2 cellular contexts compared by ENCODE assay signal in the genomic region with DNA sequence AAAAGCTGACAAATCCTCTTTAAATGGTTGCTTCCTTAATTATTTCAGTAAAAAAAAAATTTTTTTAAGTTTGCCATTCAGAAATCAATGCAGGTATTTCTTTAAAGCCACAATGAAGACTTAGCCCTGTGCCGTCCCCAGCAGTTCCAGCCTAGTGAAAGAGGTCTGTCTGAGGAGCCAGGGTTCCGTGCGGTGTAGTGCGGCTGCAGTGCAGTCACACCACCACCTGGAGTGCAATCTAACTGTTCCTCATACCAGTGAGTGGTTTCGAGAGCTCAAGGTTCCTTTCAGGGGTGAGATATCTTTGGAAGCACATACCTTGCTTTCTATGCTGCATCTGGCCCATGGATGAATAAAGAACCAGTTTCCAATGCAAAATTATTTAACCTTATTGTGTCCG.
TF ChIP-seq lines count a peak whose summit lies in the region.

No MANE protein-coding gene starts in this region.

TF ChIP-seq in A549, 52 proteins besides CTCF, POLR2A, EP300 and RAD21:
- TF ChIP-seq, protein P1, sequence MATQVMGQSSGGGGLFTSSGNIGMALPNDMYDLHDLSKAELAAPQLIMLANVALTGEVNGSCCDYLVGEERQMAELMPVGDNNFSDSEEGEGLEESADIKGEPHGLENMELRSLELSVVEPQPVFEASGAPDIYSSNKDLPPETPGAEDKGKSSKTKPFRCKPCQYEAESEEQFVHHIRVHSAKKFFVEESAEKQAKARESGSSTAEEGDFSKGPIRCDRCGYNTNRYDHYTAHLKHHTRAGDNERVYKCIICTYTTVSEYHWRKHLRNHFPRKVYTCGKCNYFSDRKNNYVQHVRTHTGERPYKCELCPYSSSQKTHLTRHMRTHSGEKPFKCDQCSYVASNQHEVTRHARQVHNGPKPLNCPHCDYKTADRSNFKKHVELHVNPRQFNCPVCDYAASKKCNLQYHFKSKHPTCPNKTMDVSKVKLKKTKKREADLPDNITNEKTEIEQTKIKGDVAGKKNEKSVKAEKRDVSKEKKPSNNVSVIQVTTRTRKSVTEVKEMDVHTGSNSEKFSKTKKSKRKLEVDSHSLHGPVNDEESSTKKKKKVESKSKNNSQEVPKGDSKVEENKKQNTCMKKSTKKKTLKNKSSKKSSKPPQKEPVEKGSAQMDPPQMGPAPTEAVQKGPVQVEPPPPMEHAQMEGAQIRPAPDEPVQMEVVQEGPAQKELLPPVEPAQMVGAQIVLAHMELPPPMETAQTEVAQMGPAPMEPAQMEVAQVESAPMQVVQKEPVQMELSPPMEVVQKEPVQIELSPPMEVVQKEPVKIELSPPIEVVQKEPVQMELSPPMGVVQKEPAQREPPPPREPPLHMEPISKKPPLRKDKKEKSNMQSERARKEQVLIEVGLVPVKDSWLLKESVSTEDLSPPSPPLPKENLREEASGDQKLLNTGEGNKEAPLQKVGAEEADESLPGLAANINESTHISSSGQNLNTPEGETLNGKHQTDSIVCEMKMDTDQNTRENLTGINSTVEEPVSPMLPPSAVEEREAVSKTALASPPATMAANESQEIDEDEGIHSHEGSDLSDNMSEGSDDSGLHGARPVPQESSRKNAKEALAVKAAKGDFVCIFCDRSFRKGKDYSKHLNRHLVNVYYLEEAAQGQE (IDR thresholded peaks at IDR 0.05) = no peak
- no peak for TF ChIP-seq FOXS1 (CRISPR knock-in tag; IDR thresholded peaks at IDR 0.05)

TF ChIP-seq in K562, 482 proteins besides CTCF, POLR2A, EP300 and RAD21:
- no peak for TF ChIP-seq POLR2AphosphoS5 (IDR thresholded peaks at IDR 0.05; ENCODE audit: control insufficient read depth, insufficient read depth, low read depth, low read length)
- TF ChIP-seq, protein P2, sequence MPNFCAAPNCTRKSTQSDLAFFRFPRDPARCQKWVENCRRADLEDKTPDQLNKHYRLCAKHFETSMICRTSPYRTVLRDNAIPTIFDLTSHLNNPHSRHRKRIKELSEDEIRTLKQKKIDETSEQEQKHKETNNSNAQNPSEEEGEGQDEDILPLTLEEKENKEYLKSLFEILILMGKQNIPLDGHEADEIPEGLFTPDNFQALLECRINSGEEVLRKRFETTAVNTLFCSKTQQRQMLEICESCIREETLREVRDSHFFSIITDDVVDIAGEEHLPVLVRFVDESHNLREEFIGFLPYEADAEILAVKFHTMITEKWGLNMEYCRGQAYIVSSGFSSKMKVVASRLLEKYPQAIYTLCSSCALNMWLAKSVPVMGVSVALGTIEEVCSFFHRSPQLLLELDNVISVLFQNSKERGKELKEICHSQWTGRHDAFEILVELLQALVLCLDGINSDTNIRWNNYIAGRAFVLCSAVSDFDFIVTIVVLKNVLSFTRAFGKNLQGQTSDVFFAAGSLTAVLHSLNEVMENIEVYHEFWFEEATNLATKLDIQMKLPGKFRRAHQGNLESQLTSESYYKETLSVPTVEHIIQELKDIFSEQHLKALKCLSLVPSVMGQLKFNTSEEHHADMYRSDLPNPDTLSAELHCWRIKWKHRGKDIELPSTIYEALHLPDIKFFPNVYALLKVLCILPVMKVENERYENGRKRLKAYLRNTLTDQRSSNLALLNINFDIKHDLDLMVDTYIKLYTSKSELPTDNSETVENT (CRISPR knock-in tag; IDR thresholded peaks at IDR 0.05) = no peak
